8 cellular contexts compared by ENCODE assay signal in genomic region chr2:168246483-168247340, GRCh38. TPM values are rescaled to one million over a fixed set of nuclear protein-coding genes. Genes with fewer than 3 reads are reported as not detected.
A peak's percentile ranks its signal among the peaks of the same experiment; 100 is the strongest.
DNase-seq lines count a peak whose midpoint lies in the region; ATAC-seq and TF ChIP-seq lines count a peak whose summit lies in the region.

No MANE protein-coding gene starts in this region.

- H3K4me1 Mint-ChIP-seq in activated CD4-positive, alpha-beta T cell treated with anti-CD3 and anti-CD28 coated beads for 36 hours = peaks cover 28% of the 10 kb centered on the region

- intact Hi-C loops in activated CD4-positive, alpha-beta T cell treated with anti-CD3 and anti-CD28 coated beads for 36 hours (cut with DNase I, micrococcal nuclease) = loop anchor here (1.0 to 10.0 kb wide), 13 partner anchors 34 to 1578 kb away; partner anchors contain the start of genes CERS6 (in 2 of the 2), LRP2 (in 1 of the 2), METTL5 (in 1 of the 2) and UBR3 (in 1 of the 2)
- intact Hi-C loops in left colon (cut with DNase I, micrococcal nuclease) = no loop called here

- peak overlapping the region; percentile 75 for H3K4me3 ChIP-seq in choroid plexus epithelial cell (ENCODE audit: low read depth, low read length)

- ATAC-seq in HG02571 (IDR thresholded peaks at IDR 0.05; ENCODE audit: unreplicated experiment) (peak; percentile 50), left colon (peak; percentile 77)
- ATAC-seq in activated CD4-positive, alpha-beta T cell treated with anti-CD3 and anti-CD28 coated beads for 36 hours = peak; percentile 47

- peak overlapping the region; percentile 94 for H3K4me3 Mint-ChIP-seq in activated CD4-positive, alpha-beta T cell treated with anti-CD3 and anti-CD28 coated beads for 36 hours

- DNase-seq in DMS79 treated with DMSO at 0.1 percent for 48 hours (lab: John Stamatoyannopoulos, UW) (peak; percentile 14), DMS79 (lab: John Stamatoyannopoulos, UW) (no peak), NCI-H1092 (lab: John Stamatoyannopoulos, UW) (peak; percentile 15), choroid plexus epithelial cell (ENCODE audit: low read depth) (peak; percentile 78), left colon (peak; percentile 73 to 84)
- DNase-seq in activated CD4-positive, alpha-beta T cell treated with anti-CD3 and anti-CD28 coated beads for 36 hours = peak; percentile 85
- DNase-seq in stimulated activated CD4-positive, alpha-beta T cell treated with anti-CD3 and anti-CD28 coated beads, Interleukin-1b, Interleukin-23, amount 100 ng/mL, for 4 hours (ENCODE audit: low read depth in 2 of 2) = peak; percentile 52 to 63

- H3K9me3 Mint-ChIP-seq in activated CD4-positive, alpha-beta T cell treated with anti-CD3 and anti-CD28 coated beads for 36 hours (ENCODE audit: low read depth) = no peaks in the 10 kb centered on the region

- no peak for TF ChIP-seq CTCF in choroid plexus epithelial cell (conservative IDR thresholded peaks at IDR 0.05; ENCODE audit: low read depth, low read length)

- peak overlapping the region; percentile 96 for H3K27ac Mint-ChIP-seq in activated CD4-positive, alpha-beta T cell treated with anti-CD3 and anti-CD28 coated beads for 36 hours

- no peaks in the 10 kb centered on the region for H3K27me3 Mint-ChIP-seq in activated CD4-positive, alpha-beta T cell treated with anti-CD3 and anti-CD28 coated beads for 36 hours

- peaks cover 14% of the 10 kb centered on the region for H3K36me3 Mint-ChIP-seq in activated CD4-positive, alpha-beta T cell treated with anti-CD3 and anti-CD28 coated beads for 36 hours (ENCODE audit: low read depth)

- POLR2A ChIA-PET in activated CD4-positive, alpha-beta T cell treated with anti-CD3 and anti-CD28 coated beads for 36 hours (lab: Charles Lee) = interaction anchor here (0.9 to 1.0 kb wide), 2 partner anchors 35 kb away, joined by 3 read pairs; no protein-coding TSS in a partner anchor

- CTCF ChIA-PET in activated CD4-positive, alpha-beta T cell treated with anti-CD3 and anti-CD28 coated beads for 36 hours (lab: Charles Lee) = interaction anchor here (0.5 to 1.4 kb wide), 2 partner anchors 86 to 111 kb away, joined by 3 to 7 read pairs; no protein-coding TSS in a partner anchor

RNA-seq across cellular contexts. Expression of gene STK39, which starts 0.7 kb away (rescaled TPM):
- 10 to 100 TPM; 42.1 to 44.5 TPM for total RNA-seq in activated CD4-positive, alpha-beta T cell treated with anti-CD3 and anti-CD28 coated beads for 36 hours
- 10 to 100 TPM; 50.4 to 53.2 TPM for total RNA-seq in left colon

Comparison
In these comparisons a context has a peak if more than half of its experiments do, and no peak if none do; other contexts are left out.
1. intact Hi-C loops: an anchor here in activated CD4-positive, alpha-beta T cell treated with anti-CD3 and anti-CD28 coated beads for 36 hours (1.0 to 10.0 kb wide); none called in left colon.